ENCODE assay signal across 16 cellular contexts in genomic region chr5:160937570-160937969, GRCh38.
DNase-seq lines count a peak whose midpoint lies in the region; ATAC-seq and TF ChIP-seq lines count a peak whose summit lies in the region.
"Had no signal": no experiment of that assay in that cellular context is flagged by ENCODE, and none has a peak within 500 bp of the region (broad histone marks: within the 10 kb centered on the region; RNA-seq: fewer than 3 reads in every experiment).

No MANE protein-coding gene starts in this region.

- H3K4me3 ChIP-seq in mammary epithelial cell (replicated peaks in 1 of 3; ENCODE audit: insufficient read depth in 1 of 3, low read depth in 2 of 3, low read length in 3 of 3), result no peak overlapping the region
- H3K4me3 ChIP-seq in trophoblast cell (ENCODE audit: low read depth, low read length), result no peak overlapping the region

- no peak overlapping the region for H4K12ac ChIP-seq in trophoblast cell (ENCODE audit: low read depth, low read length)

- no peak for ATAC-seq in GM21717 (IDR thresholded peaks at IDR 0.05; ENCODE audit: unreplicated experiment)
- ATAC-seq: HepG2 had no signal

- no peak overlapping the region for H2BK12ac ChIP-seq in trophoblast cell (ENCODE audit: low read length)

- H2AK5ac ChIP-seq in trophoblast cell (ENCODE audit: low read length), result no peak overlapping the region

- H2BK120ac ChIP-seq in trophoblast cell (ENCODE audit: insufficient read depth, low read length, poor library complexity), result no peak overlapping the region

- H3K18ac ChIP-seq in trophoblast cell (ENCODE audit: low read length), result no peak overlapping the region

- no peak for TF ChIP-seq CTCF in mammary epithelial cell (conservative IDR thresholded peaks at IDR 0.05 in 1 of 2, IDR thresholded peaks at IDR 0.05 in 1 of 2; ENCODE audit: extremely low read depth in 1 of 2, insufficient read depth in 1 of 2, low read depth in 1 of 2, low read length in 2 of 2)

- H3K9me3 ChIP-seq in mammary epithelial cell (replicated peaks; ENCODE audit: insufficient read depth, low read length) (no peaks in the 10 kb centered on the region), trophoblast cell (ENCODE audit: insufficient read depth, low read depth, low read length) (no peaks in the 10 kb centered on the region)
- H3K9me3 ChIP-seq: BE2C had no signal

- CTCF ChIA-PET in mammary epithelial cell (lab: Charles Lee; ENCODE audit: low non-redundant PET), result no interaction called here

- H3K4ac ChIP-seq in trophoblast cell (ENCODE audit: low read depth, low read length), result no peak overlapping the region

- H2AFZ ChIP-seq in mammary epithelial cell (ENCODE audit: low read depth, low read length), result no peak overlapping the region
- no peak overlapping the region for H2AFZ ChIP-seq in trophoblast cell (ENCODE audit: insufficient read depth, low read length, poor library complexity)

- no peaks in the 10 kb centered on the region for H4K20me1 ChIP-seq in mammary epithelial cell (ENCODE audit: insufficient read depth, low read length)

- dilution Hi-C loops in mammary epithelial cell (cut with HindIII; ENCODE audit: low sequenced_read_pairs), result no loop called here

- H3K9ac ChIP-seq in mammary epithelial cell (ENCODE audit: insufficient read depth, low read length) (no peak overlapping the region), trophoblast cell (ENCODE audit: low read length) (no peak overlapping the region)

- H3K14ac ChIP-seq in trophoblast cell (ENCODE audit: low read length), result no peak overlapping the region

- H3K23ac ChIP-seq in trophoblast cell (ENCODE audit: low read length), result no peak overlapping the region

- in situ Hi-C loops in mammary epithelial cell (cut with MboI; ENCODE audit: low sequenced_read_pairs in 2 of 2), result no loop called here

- H3K79me1 ChIP-seq in trophoblast cell (ENCODE audit: low read length), result no peaks in the 10 kb centered on the region

- H3K4me1 ChIP-seq in mammary epithelial cell (ENCODE audit: insufficient read depth, low read length) (peaks cover 15% of the 10 kb centered on the region), trophoblast cell (ENCODE audit: control insufficient read depth in 1 of 2, insufficient read depth in 2 of 2, low read length in 2 of 2) (peaks cover 6 to 10% of the 10 kb centered on the region in 2 experiments)
- H3K4me1 ChIP-seq: BE2C had no signal

- intact Hi-C loops in mammary epithelial cell (cut with micrococcal nuclease), result no loop called here

- H3K4me2 ChIP-seq in mammary epithelial cell (ENCODE audit: insufficient read depth, low read depth, low read length) (no peak overlapping the region), trophoblast cell (ENCODE audit: low read length) (no peak overlapping the region)

- DNase-seq in M059J (ENCODE audit: low read depth) (peak; percentile 1), mammary epithelial cell (peak; percentile 65), epithelial cell of prostate (ENCODE audit: low read depth, low spot score) (peak; percentile 18), trophoblast cell (peak; percentile 39 to 73), NCI-H2081 (lab: John Stamatoyannopoulos, UW) (no peak)
- no peak for DNase-seq in stimulated activated CD4-positive, alpha-beta T cell treated with anti-CD3 and anti-CD28 coated beads, Interleukin-15, amount 100 ng/mL, for 24 hours
- DNase-seq: BE2C; CD4-positive, alpha-beta memory T cell; DMS153; DMS79 treated with DMSO at 0.1 percent for 48 hours; EL; HCEC 1CT; HFFc6 had no signal

- WGBS in mammary epithelial cell (ENCODE audit: low coverage, missing lambda C conversion rate), result 98% methylated on average over 5 of the region's 6 CpGs
- no CpG with 5 or more reads among the region's 6 CpGs for WGBS in trophoblast cell (ENCODE audit: extremely low coverage, insufficient coverage, insufficient read length)

- BruUV-seq in mammary epithelial cell (replicated peaks; lab: Mats Ljungman, UMichigan), result no TSS peak

- no peaks in the 10 kb centered on the region for H3K36me3 ChIP-seq in mammary epithelial cell (ENCODE audit: insufficient read depth, low read length)
- H3K36me3 ChIP-seq in trophoblast cell (ENCODE audit: control insufficient read depth in 1 of 2, insufficient read depth in 2 of 2, low read length in 2 of 2), result no peaks in the 10 kb centered on the region
- H3K36me3 ChIP-seq: BE2C had no signal

- no peak overlapping the region for H3K27ac ChIP-seq in mammary epithelial cell (ENCODE audit: insufficient read depth, low read depth, low read length)
- no peak overlapping the region for H3K27ac ChIP-seq in epithelial cell of prostate
- H3K27ac ChIP-seq in trophoblast cell (ENCODE audit: low read depth, low read length), result no peak overlapping the region
- H3K27ac ChIP-seq: C4-2B had no signal

- H4K91ac ChIP-seq in trophoblast cell (ENCODE audit: low read depth, low read length), result no peak overlapping the region

- no peak overlapping the region for H2BK5ac ChIP-seq in trophoblast cell (ENCODE audit: low read depth, low read length, poor library complexity)

- H4K8ac ChIP-seq in trophoblast cell (ENCODE audit: low read depth, low read length), result no peak overlapping the region

- no peaks in the 10 kb centered on the region for H3K27me3 ChIP-seq in mammary epithelial cell (ENCODE audit: insufficient read depth, low read length)
- H3K27me3 ChIP-seq in trophoblast cell (ENCODE audit: insufficient read depth, low read length), result no peaks in the 10 kb centered on the region
- H3K27me3 ChIP-seq: BE2C had no signal

- H3K79me2 ChIP-seq in mammary epithelial cell (ENCODE audit: insufficient read depth, low read length), result no peaks in the 10 kb centered on the region
- H3K79me2 ChIP-seq in trophoblast cell (ENCODE audit: control insufficient read depth, insufficient read depth, low read length, poor library complexity), result no peaks in the 10 kb centered on the region

Comparison
In these comparisons a context has a peak if more than half of its experiments do, and no peak if none do; other contexts are left out.
1. DNase-seq: peak in M059J (single experiment), mammary epithelial cell (single experiment), epithelial cell of prostate (single experiment) and trophoblast cell (2 of 2); none in NCI-H2081 (0 of 2) and stimulated activated CD4-positive, alpha-beta T cell treated with anti-CD3 and anti-CD28 coated beads, Interleukin-15, amount 100 ng/mL, for 24 hours (single experiment).